In genomic region chr17:82292251-82293154, GRCh38 we compare ENCODE assay signal across 1 cellular context.
TF ChIP-seq lines count a peak whose summit lies in the region.

No MANE protein-coding gene starts in this region.

TF ChIP-seq in IMR-90, 13 proteins besides CTCF, POLR2A, EP300 and RAD21 (continued from another document):
- TF ChIP-seq USF2 (IDR thresholded peaks at IDR 0.05; ENCODE audit: low read depth, low read length) (peak; percentile 100), RFX5 (IDR thresholded peaks at IDR 0.05; ENCODE audit: low read depth, low read length) (no peak), CEBPB (IDR thresholded peaks at IDR 0.05; ENCODE audit: low read depth, low read length) (peak; percentile 37; the same call in 1 of the 2 replicates), MAZ (IDR thresholded peaks at IDR 0.05; ENCODE audit: borderline replicate concordance, low read depth, low read length) (peak; percentile 69; the same call in 1 of the 2 replicates), FOS (IDR thresholded peaks at IDR 0.05; ENCODE audit: low read depth, low read length) (peak; percentile 57; the same call in 1 of the 2 replicates)
TF ChIP-seq in IMR-90: peak in this region for 6.
